ENCODE assay signal across 8 cellular contexts in the genomic region with DNA sequence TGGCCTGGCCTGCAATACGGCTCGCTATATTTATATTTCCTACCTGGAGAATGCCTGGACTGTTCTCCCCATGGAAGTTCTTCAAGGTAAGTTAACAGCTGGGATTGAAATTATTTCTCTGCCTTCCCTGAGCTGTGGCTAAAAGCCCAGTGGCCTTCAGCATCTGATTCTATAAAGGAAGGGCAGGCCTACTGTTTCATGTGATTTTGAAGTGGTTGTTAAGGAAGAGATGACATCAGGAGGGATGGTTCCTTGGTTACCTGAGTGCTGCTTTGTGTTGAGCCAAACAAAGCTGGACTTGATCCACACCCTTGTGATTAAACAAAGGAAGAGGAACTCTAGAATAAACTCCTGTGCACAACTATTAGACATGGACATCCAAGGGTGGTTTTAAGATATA.
DNase-seq lines count a peak whose midpoint lies in the region; ATAC-seq and TF ChIP-seq lines count a peak whose summit lies in the region.

No MANE protein-coding gene starts in this region.

- no peak overlapping the region for H3K4me3 ChIP-seq in RWPE2 (ENCODE audit: severe bottlenecking)

- H3K27me3 ChIP-seq in RWPE2 (ENCODE audit: insufficient read depth, poor library complexity, severe bottlenecking) = no peaks in the 10 kb centered on the region
- H3K27me3 ChIP-seq in foreskin keratinocyte = no peaks in the 10 kb centered on the region

- H3K36me3 ChIP-seq in RWPE2 (ENCODE audit: low read depth) = 0 out of 2 replicates have a peak, but pooled peaks cover 3% of the 10 kb centered on the region

- ATAC-seq in RWPE2 (ENCODE audit: low read depth) (peak; percentile 92), foreskin keratinocyte (peak; percentile 91), HG02981 (IDR thresholded peaks at IDR 0.05; ENCODE audit: unreplicated experiment) (no peak), GM19463 (IDR thresholded peaks at IDR 0.05; ENCODE audit: unreplicated experiment) (no peak)

- TF ChIP-seq CTCF in RWPE2 (IDR thresholded peaks at IDR 0.05; ENCODE audit: poor library complexity, severe bottlenecking) (no peak), foreskin keratinocyte (conservative IDR thresholded peaks at IDR 0.05) (no peak)

- peak; percentile 18 for DNase-seq in SIG-M5 treated with dmso at 0.1 percent for 504 hours (lab: John Stamatoyannopoulos, UW; ENCODE audit: unreplicated experiment)
- DNase-seq in SIG-M5 (lab: John Stamatoyannopoulos, UW) = no peak
- no peak for DNase-seq in RWPE2 (ENCODE audit: low spot score)
- peak; percentile 74 to 86 for DNase-seq in foreskin keratinocyte
- peak in 1 of 49 donors; percentile 12 for DNase-seq in substantia nigra (lab: John Stamatoyannopoulos, UW)
- no peak for DNase-seq in central memory CD4-positive, alpha-beta T cell

- peak overlapping the region; percentile 51 for H3K27ac ChIP-seq in RWPE2 (ENCODE audit: poor library complexity, severe bottlenecking)
- H3K27ac ChIP-seq in foreskin keratinocyte = peak overlapping the region; percentile 37
- peak overlapping the region; percentile 69 for H3K27ac ChIP-seq in substantia nigra (ENCODE audit: low read depth, low read length, poor library complexity, severe bottlenecking)

- H3K4me1 ChIP-seq in RWPE2 (ENCODE audit: insufficient read depth, poor library complexity, severe bottlenecking) (peaks cover 31% of the 10 kb centered on the region), foreskin keratinocyte (peaks cover 21% of the 10 kb centered on the region)

- H3K9me3 ChIP-seq in RWPE2 (ENCODE audit: severe bottlenecking) = no peaks in the 10 kb centered on the region

Comparison
In these comparisons a context has a peak if more than half of its experiments do, and no peak if none do; other contexts are left out.
1. DNase-seq: peak in SIG-M5 treated with dmso at 0.1 percent for 504 hours (single experiment) and foreskin keratinocyte (2 of 2); none in SIG-M5 (single experiment), RWPE2 (single experiment) and central memory CD4-positive, alpha-beta T cell (single experiment).
2. ATAC-seq: peak in RWPE2 (single experiment) and foreskin keratinocyte (single experiment); none in HG02981 (single experiment) and GM19463 (single experiment).
3. Peak in every context shown above with its lines, with median percentiles within 50 percentile points of each other: H3K27ac ChIP-seq.